In genomic region chr22:31160328-31160978, GRCh38 we compare ENCODE assay signal across 8 cellular contexts. TPM values are rescaled to one million over a fixed set of nuclear protein-coding genes. Genes with fewer than 3 reads are reported as not detected.
DNase-seq lines count a peak whose midpoint lies in the region; ATAC-seq lines count a peak whose summit lies in the region.

No MANE protein-coding gene starts in this region.

- peak; percentile 26 for ATAC-seq in HG02571 (IDR thresholded peaks at IDR 0.05; ENCODE audit: unreplicated experiment)

- peak; percentile 40 for DNase-seq in COLO829 (ENCODE audit: low spot score)
- no peak for DNase-seq in SK-N-MC (ENCODE audit: low read depth, low spot score)
- no peak for DNase-seq in HuH-7.5 (ENCODE audit: low spot score)
- no peak for DNase-seq in mucosa of gallbladder (ENCODE audit: low spot score)

- H3K27me3 ChIP-seq in ectodermal cell (ENCODE audit: control insufficient read depth, insufficient read depth, low read length, poor library complexity, severe bottlenecking) = peaks cover 40% of the 10 kb centered on the region
- H3K27me3 ChIP-seq in muscle layer of colon (ENCODE audit: control insufficient read depth in 1 of 2, insufficient read depth in 2 of 2, low read length in 2 of 2) = no peaks in the 10 kb centered on the region

- WGBS in ectodermal cell, 2 experiments = 5 to 6% methylated on average over 32 of the region's 32 CpGs
- WGBS in urinary bladder = 2% methylated on average over 32 of the region's 32 CpGs

- H3K4me1 ChIP-seq in ectodermal cell (ENCODE audit: control insufficient read depth, insufficient read depth, low read length) = no peaks in the 10 kb centered on the region
- peaks cover 25% of the 10 kb centered on the region for H3K4me1 ChIP-seq in muscle layer of colon (ENCODE audit: insufficient read depth, low read length)
- no peaks in the 10 kb centered on the region for H3K4me1 ChIP-seq in urinary bladder (ENCODE audit: insufficient read depth)

- H3K4me3 ChIP-seq in SK-N-MC = peak overlapping the region; percentile 90
- peak overlapping the region; percentile 82 for H3K4me3 ChIP-seq in ectodermal cell (ENCODE audit: insufficient read depth, low read depth, low read length)
- H3K4me3 ChIP-seq in muscle layer of colon (ENCODE audit: low read depth in 1 of 2, low read length in 2 of 2) = peak overlapping the region; percentile 67 to 74
- peak overlapping the region; percentile 79 for H3K4me3 ChIP-seq in urinary bladder (ENCODE audit: low read depth, low read length)

- peak overlapping the region; percentile 92 for H3K9ac ChIP-seq in SK-N-MC (ENCODE audit: insufficient read length)
- peak overlapping the region; percentile 88 for H3K9ac ChIP-seq in muscle layer of colon (ENCODE audit: low read length)

- H3K9me3 ChIP-seq in SK-N-MC (ENCODE audit: low read depth, low read length) (no peaks in the 10 kb centered on the region), ectodermal cell (ENCODE audit: control insufficient read depth, low read length) (no peaks in the 10 kb centered on the region), muscle layer of colon (ENCODE audit: low read length) (no peaks in the 10 kb centered on the region)

- H3K36me3 ChIP-seq in SK-N-MC (ENCODE audit: insufficient read depth, low read length) (peaks cover 4% of the 10 kb centered on the region; the same call in 1 of the 2 replicates), ectodermal cell (ENCODE audit: control insufficient read depth, insufficient read depth, low read length) (no peaks in the 10 kb centered on the region), muscle layer of colon (ENCODE audit: insufficient read depth, low read length) (no peaks in the 10 kb centered on the region), urinary bladder (ENCODE audit: insufficient read depth) (peaks cover 2% of the 10 kb centered on the region)

- H3K27ac ChIP-seq in SK-N-MC (no peak overlapping the region), ectodermal cell (ENCODE audit: insufficient read depth, low read depth, low read length, poor library complexity, severe bottlenecking) (no peak overlapping the region), muscle layer of colon (ENCODE audit: low read depth, low read length) (peak overlapping the region; percentile 84), urinary bladder (ENCODE audit: low read depth) (peak overlapping the region; percentile 75)

RNA-seq across cellular contexts. Expression of gene RNF185, which starts 0.5 kb away (rescaled TPM):
- polyA plus RNA-seq in ectodermal cell (2013, experiment 1 of 4) = 33.4 TPM
- polyA plus RNA-seq in ectodermal cell (2013, experiment 2 of 4) = 40.3 TPM
- 25.1 TPM for polyA plus RNA-seq in ectodermal cell (2013, experiment 3 of 4)
- polyA plus RNA-seq in ectodermal cell (2013, experiment 4 of 4) = 26.3 TPM
- 23.3 TPM for total RNA-seq in urinary bladder
- 31.1 TPM for polyA plus RNA-seq in urinary bladder
- 30.8 TPM for total RNA-seq in mucosa of gallbladder

RNA-seq across cellular contexts. Expression of gene PLA2G3, which starts 20.1 kb away (rescaled TPM):
- 2.2 TPM for polyA plus RNA-seq in ectodermal cell (2013, experiment 1 of 4)
- polyA plus RNA-seq in ectodermal cell (2013, experiment 2 of 4) = 1.1 TPM
- polyA plus RNA-seq in ectodermal cell (2013, experiment 3 of 4) = 0.59 TPM
- polyA plus RNA-seq in ectodermal cell (2013, experiment 4 of 4) = 1.0 TPM
- total RNA-seq in urinary bladder = not detected
- polyA plus RNA-seq in urinary bladder = not detected
- total RNA-seq in mucosa of gallbladder = 0.78 TPM

RNA-seq across cellular contexts. Expression of gene INPP5J, which starts 37.7 kb away (rescaled TPM):
- polyA plus RNA-seq in ectodermal cell (2013, experiment 1 of 4) = 5.5 TPM
- 4.5 TPM for polyA plus RNA-seq in ectodermal cell (2013, experiment 2 of 4)
- 3.7 TPM for polyA plus RNA-seq in ectodermal cell (2013, experiment 3 of 4)
- 3.8 TPM for polyA plus RNA-seq in ectodermal cell (2013, experiment 4 of 4)
- total RNA-seq in urinary bladder (0.32 TPM), mucosa of gallbladder (8.7 TPM)
- polyA plus RNA-seq in urinary bladder = 1.5 TPM

RNA-seq across cellular contexts. Expression of gene LIMK2, which starts 51.6 kb away (rescaled TPM):
- polyA plus RNA-seq in ectodermal cell (2013, experiment 1 of 4) = 40.7 TPM
- 46.7 TPM for polyA plus RNA-seq in ectodermal cell (2013, experiment 2 of 4)
- polyA plus RNA-seq in ectodermal cell (2013, experiment 3 of 4) = 27.9 TPM
- 29.6 TPM for polyA plus RNA-seq in ectodermal cell (2013, experiment 4 of 4)
- total RNA-seq in urinary bladder (31.5 TPM), mucosa of gallbladder (81.4 TPM)
- polyA plus RNA-seq in urinary bladder = 16.3 TPM

RNA-seq across cellular contexts. Expression of gene SELENOM, which starts 53.1 kb away (rescaled TPM):
- polyA plus RNA-seq in ectodermal cell (2013, experiment 1 of 4) = 12.3 TPM
- polyA plus RNA-seq in ectodermal cell (2013, experiment 2 of 4) = 14.6 TPM
- polyA plus RNA-seq in ectodermal cell (2013, experiment 3 of 4) = 20.0 TPM
- polyA plus RNA-seq in ectodermal cell (2013, experiment 4 of 4) = 20.8 TPM
- total RNA-seq in urinary bladder (113 TPM), mucosa of gallbladder (252 TPM)
- polyA plus RNA-seq in urinary bladder = 1,134 TPM

Comparison
In these comparisons a context has a peak if more than half of its experiments do, and no peak if none do; other contexts are left out.
1. H3K27ac ChIP-seq: peak in muscle layer of colon (single experiment) and urinary bladder (single experiment); none in SK-N-MC (single experiment) and ectodermal cell (single experiment).
2. Peak in every context shown above with its lines, with median percentiles within 50 percentile points of each other: H3K4me3 ChIP-seq.